Comparison of ENCODE assay signal across 1 cellular context in the genomic region with DNA sequence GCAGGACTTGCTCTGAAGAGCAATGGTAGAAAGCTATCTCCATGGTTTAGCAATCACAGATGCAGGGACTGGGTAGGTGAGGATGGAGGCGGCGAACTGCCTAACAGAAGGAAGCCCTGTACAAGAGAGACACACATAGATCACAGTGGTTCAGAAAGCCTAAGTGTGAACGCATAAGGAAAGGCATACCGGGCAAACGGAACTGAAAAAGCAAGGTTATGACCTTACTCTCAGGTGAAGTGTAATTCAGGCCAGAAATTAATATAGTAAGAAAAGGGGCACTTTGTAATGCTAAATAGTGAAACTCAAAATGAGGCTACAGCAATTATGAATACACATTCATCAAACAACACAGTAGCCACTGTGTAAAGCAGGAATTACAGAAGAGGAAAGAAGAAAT.
TF ChIP-seq lines count a peak whose summit lies in the region.

No MANE protein-coding gene starts in this region.

TF ChIP-seq in SK-N-SH, 30 proteins besides CTCF, POLR2A, EP300 and RAD21:
- TF ChIP-seq, protein P1, sequence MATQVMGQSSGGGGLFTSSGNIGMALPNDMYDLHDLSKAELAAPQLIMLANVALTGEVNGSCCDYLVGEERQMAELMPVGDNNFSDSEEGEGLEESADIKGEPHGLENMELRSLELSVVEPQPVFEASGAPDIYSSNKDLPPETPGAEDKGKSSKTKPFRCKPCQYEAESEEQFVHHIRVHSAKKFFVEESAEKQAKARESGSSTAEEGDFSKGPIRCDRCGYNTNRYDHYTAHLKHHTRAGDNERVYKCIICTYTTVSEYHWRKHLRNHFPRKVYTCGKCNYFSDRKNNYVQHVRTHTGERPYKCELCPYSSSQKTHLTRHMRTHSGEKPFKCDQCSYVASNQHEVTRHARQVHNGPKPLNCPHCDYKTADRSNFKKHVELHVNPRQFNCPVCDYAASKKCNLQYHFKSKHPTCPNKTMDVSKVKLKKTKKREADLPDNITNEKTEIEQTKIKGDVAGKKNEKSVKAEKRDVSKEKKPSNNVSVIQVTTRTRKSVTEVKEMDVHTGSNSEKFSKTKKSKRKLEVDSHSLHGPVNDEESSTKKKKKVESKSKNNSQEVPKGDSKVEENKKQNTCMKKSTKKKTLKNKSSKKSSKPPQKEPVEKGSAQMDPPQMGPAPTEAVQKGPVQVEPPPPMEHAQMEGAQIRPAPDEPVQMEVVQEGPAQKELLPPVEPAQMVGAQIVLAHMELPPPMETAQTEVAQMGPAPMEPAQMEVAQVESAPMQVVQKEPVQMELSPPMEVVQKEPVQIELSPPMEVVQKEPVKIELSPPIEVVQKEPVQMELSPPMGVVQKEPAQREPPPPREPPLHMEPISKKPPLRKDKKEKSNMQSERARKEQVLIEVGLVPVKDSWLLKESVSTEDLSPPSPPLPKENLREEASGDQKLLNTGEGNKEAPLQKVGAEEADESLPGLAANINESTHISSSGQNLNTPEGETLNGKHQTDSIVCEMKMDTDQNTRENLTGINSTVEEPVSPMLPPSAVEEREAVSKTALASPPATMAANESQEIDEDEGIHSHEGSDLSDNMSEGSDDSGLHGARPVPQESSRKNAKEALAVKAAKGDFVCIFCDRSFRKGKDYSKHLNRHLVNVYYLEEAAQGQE (IDR thresholded peaks at IDR 0.05; ENCODE audit: low read depth, low read length) = no peak
- TF ChIP-seq NRF1 (IDR thresholded peaks at IDR 0.05; ENCODE audit: low read depth, low read length) (no peak), POLR2AphosphoS5 (IDR thresholded peaks at IDR 0.05; ENCODE audit: low read depth, low read length) (no peak)
- TF ChIP-seq, protein P2, sequence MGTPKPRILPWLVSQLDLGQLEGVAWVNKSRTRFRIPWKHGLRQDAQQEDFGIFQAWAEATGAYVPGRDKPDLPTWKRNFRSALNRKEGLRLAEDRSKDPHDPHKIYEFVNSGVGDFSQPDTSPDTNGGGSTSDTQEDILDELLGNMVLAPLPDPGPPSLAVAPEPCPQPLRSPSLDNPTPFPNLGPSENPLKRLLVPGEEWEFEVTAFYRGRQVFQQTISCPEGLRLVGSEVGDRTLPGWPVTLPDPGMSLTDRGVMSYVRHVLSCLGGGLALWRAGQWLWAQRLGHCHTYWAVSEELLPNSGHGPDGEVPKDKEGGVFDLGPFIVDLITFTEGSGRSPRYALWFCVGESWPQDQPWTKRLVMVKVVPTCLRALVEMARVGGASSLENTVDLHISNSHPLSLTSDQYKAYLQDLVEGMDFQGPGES (IDR thresholded peaks at IDR 0.05; ENCODE audit: low read depth, low read length) = no peak
